In genomic region chr4:113094802-113095201, GRCh38 we compare ENCODE assay signal across 8 cellular contexts. TPM values are rescaled to one million over a fixed set of nuclear protein-coding genes. Genes with fewer than 3 reads are reported as not detected.
DNase-seq lines count a peak whose midpoint lies in the region; ATAC-seq, FAIRE-seq and TF ChIP-seq lines count a peak whose summit lies in the region.

No MANE protein-coding gene starts in this region.

- no peak overlapping the region for H3K9ac ChIP-seq in smooth muscle cell (ENCODE audit: low read depth)

- ATAC-seq in HG02642 (IDR thresholded peaks at IDR 0.05; ENCODE audit: poor library complexity, unreplicated experiment): no peak

- H3K4me3 ChIP-seq in smooth muscle cell: no peak overlapping the region

- no peaks in the 10 kb centered on the region for H3F3A ChIP-seq in smooth muscle cell (ENCODE audit: low read depth)

- CTCF ChIA-PET in activated naive CD4-positive, alpha-beta T cell treated with anti-CD3 and anti-CD28 coated beads, Interleukin-2, amount 10 ng/mL, durations not matched to agents 7 days and 5 days (lab: Charles Lee): no interaction called here

- no peaks in the 10 kb centered on the region for H3K79me2 ChIP-seq in smooth muscle cell (ENCODE audit: low read depth)

- TF ChIP-seq CTCF in smooth muscle cell (IDR thresholded peaks at IDR 0.05; ENCODE audit: borderline replicate concordance, insufficient read depth, poor library complexity, severe bottlenecking): peak; percentile 40

- no peaks in the 10 kb centered on the region for H3K9me3 Mint-ChIP-seq in activated naive CD4-positive, alpha-beta T cell treated with anti-CD3 and anti-CD28 coated beads, Interleukin-2, amount 10 ng/mL, durations not matched to agents 7 days and 5 days

- no peak overlapping the region for H3K4me2 ChIP-seq in smooth muscle cell

- no peak overlapping the region for H3K27ac Mint-ChIP-seq in activated naive CD4-positive, alpha-beta T cell treated with anti-CD3 and anti-CD28 coated beads, Interleukin-2, amount 10 ng/mL, durations not matched to agents 7 days and 5 days

- no peaks in the 10 kb centered on the region for H3K9me3 ChIP-seq in smooth muscle cell (replicated peaks; ENCODE audit: low read depth)

- H2AFZ ChIP-seq in smooth muscle cell (ENCODE audit: low read depth): no peak overlapping the region

- no peaks in the 10 kb centered on the region for H3K27me3 ChIP-seq in smooth muscle cell (ENCODE audit: low read depth)

- DNase-seq in SHP77 treated with DMSO at 0.1 percent for 48 hours (lab: John Stamatoyannopoulos, UW) (peak; percentile 8), SHP77 (lab: John Stamatoyannopoulos, UW) (no peak), NCI-H2227 (lab: John Stamatoyannopoulos, UW; ENCODE audit: unreplicated experiment) (peak; percentile 20), smooth muscle cell (lab: John Stamatoyannopoulos, UW; ENCODE audit: unreplicated experiment) (no peak), nucleus accumbens (lab: John Stamatoyannopoulos, UW) (no peak)
- DNase-seq in activated naive CD4-positive, alpha-beta T cell treated with anti-CD3 and anti-CD28 coated beads, Interleukin-2, amount 10 ng/mL, durations not matched to agents 7 days and 5 days: no peak

- no peak overlapping the region for H3K4me3 Mint-ChIP-seq in activated naive CD4-positive, alpha-beta T cell treated with anti-CD3 and anti-CD28 coated beads, Interleukin-2, amount 10 ng/mL, durations not matched to agents 7 days and 5 days

- H3K36me3 Mint-ChIP-seq in activated naive CD4-positive, alpha-beta T cell treated with anti-CD3 and anti-CD28 coated beads, Interleukin-2, amount 10 ng/mL, durations not matched to agents 7 days and 5 days: no peaks in the 10 kb centered on the region

- no peaks in the 10 kb centered on the region for H3K4me1 Mint-ChIP-seq in activated naive CD4-positive, alpha-beta T cell treated with anti-CD3 and anti-CD28 coated beads, Interleukin-2, amount 10 ng/mL, durations not matched to agents 7 days and 5 days

- H3K36me3 ChIP-seq in smooth muscle cell (ENCODE audit: low read depth): no peaks in the 10 kb centered on the region

- no peaks in the 10 kb centered on the region for H3K4me1 ChIP-seq in smooth muscle cell (ENCODE audit: low read depth)

- H4K20me1 ChIP-seq in smooth muscle cell (ENCODE audit: low read depth): no peaks in the 10 kb centered on the region

- H3K27me3 Mint-ChIP-seq in activated naive CD4-positive, alpha-beta T cell treated with anti-CD3 and anti-CD28 coated beads, Interleukin-2, amount 10 ng/mL, durations not matched to agents 7 days and 5 days: no peaks in the 10 kb centered on the region

- no peak overlapping the region for H3K27ac ChIP-seq in smooth muscle cell (ENCODE audit: low read depth)

- FAIRE-seq in endometrium (lab: Jason Lieb, UNC): peak; percentile 46

RNA-seq across cellular contexts. Expression of gene ANK2, which starts 45.3 kb away (rescaled TPM):
- total RNA-seq in smooth muscle cell: 8.1 and 9.5 TPM in 2 replicates
- polyA plus RNA-seq in smooth muscle cell: 2.1 and 2.2 TPM in 2 replicates

Comparison
In these comparisons a context has a peak if more than half of its experiments do, and no peak if none do; other contexts are left out.
1. DNase-seq: peak in SHP77 treated with DMSO at 0.1 percent for 48 hours (single experiment) and NCI-H2227 (single experiment); none in SHP77 (0 of 2), smooth muscle cell (single experiment), nucleus accumbens (0 of 56) and activated naive CD4-positive, alpha-beta T cell treated with anti-CD3 and anti-CD28 coated beads, Interleukin-2, amount 10 ng/mL, durations not matched to agents 7 days and 5 days (single experiment).